1 cellular context compared by ENCODE assay signal in genomic region chr6:34129753-34130152, GRCh38.
TF ChIP-seq lines count a peak whose summit lies in the region.

No MANE protein-coding gene starts in this region.

TF ChIP-seq in H1, 55 proteins besides CTCF, POLR2A, EP300 and RAD21:
- TF ChIP-seq BACH1 (IDR thresholded peaks at IDR 0.05; ENCODE audit: low read length): 0 out of 2 replicates have a peak, but pooled peaks have one; percentile 20
- peak; percentile 30 for TF ChIP-seq SAP30 (IDR thresholded peaks at IDR 0.05; ENCODE audit: insufficient read depth, insufficient replicate concordance, low read length)
- TF ChIP-seq CREB1 (IDR thresholded peaks at IDR 0.05): no peak
- no peak for TF ChIP-seq HDAC2 (IDR thresholded peaks at IDR 0.05; ENCODE audit: borderline replicate concordance in 1 of 2, low read depth in 2 of 2, low read length in 2 of 2)
- TF ChIP-seq BCL11A (IDR thresholded peaks at IDR 0.05; ENCODE audit: low read depth in 2 of 2, low read length in 2 of 2): no peak
- TF ChIP-seq NANOG (IDR thresholded peaks at IDR 0.05; ENCODE audit: insufficient read depth, low read depth, low read length, poor library complexity, severe bottlenecking): peak; percentile 40
- no peak for TF ChIP-seq SRF (IDR thresholded peaks at IDR 0.05; ENCODE audit: low read depth, low read length)
- no peak for TF ChIP-seq KDM1A (IDR thresholded peaks at IDR 0.05; ENCODE audit: borderline replicate concordance, low read length)
- TF ChIP-seq RXRA (IDR thresholded peaks at IDR 0.05; ENCODE audit: insufficient read depth, low read depth, low read length): no peak
- peak; percentile 60; the same call in 1 of the 2 replicates for TF ChIP-seq TCF12 (IDR thresholded peaks at IDR 0.05; ENCODE audit: low read depth, low read length)
- TF ChIP-seq CTBP2 (IDR thresholded peaks at IDR 0.05; ENCODE audit: borderline replicate concordance, insufficient read depth, insufficient read length, low read length): no peak
- TF ChIP-seq CHD2 (IDR thresholded peaks at IDR 0.05; ENCODE audit: low read length): no peak
